18 cellular contexts compared by ENCODE assay signal in the genomic region with DNA sequence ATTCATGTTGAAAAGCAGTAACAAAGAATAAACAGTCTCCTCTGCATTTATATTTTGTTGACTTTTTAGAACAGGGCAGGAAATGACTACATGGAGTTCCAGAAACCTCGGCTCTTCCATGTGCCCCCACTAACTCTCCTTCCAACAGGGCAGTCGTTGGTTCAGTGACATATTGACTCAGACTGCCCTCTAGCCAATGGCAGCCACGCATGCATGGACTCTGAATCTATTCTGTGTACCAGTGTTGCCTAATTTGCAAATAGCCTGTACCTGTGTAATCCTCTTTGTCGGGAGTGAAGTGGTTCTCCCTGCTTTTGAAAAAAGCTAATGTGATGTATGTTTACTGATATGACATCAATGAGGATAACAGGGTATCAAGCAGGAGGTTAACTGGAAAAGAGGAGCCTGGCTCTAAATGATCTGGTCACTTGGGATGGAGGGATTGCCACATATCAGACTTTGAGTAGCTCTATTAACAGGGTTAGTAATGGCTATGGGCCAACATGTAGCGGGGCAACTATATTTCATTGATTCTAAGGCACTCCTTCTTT. TPM values are rescaled to one million over a fixed set of nuclear protein-coding genes. Genes with fewer than 3 reads are reported as not detected.
A peak's percentile ranks its signal among the peaks of the same experiment; 100 is the strongest.
DNase-seq lines count a peak whose midpoint lies in the region; ATAC-seq, FAIRE-seq and TF ChIP-seq lines count a peak whose summit lies in the region.
"Had no signal": no experiment of that assay in that cellular context is flagged by ENCODE, and none has a peak within 500 bp of the region (broad histone marks: within the 10 kb centered on the region; RNA-seq: fewer than 3 reads in every experiment).

No MANE protein-coding gene starts in this region.

- no TSS peak for BruUV-seq in HCT116 (replicated peaks; lab: Mats Ljungman, UMichigan)

- no peak for FAIRE-seq in A549 (lab: Jason Lieb, UNC)
- FAIRE-seq: K562 had no signal

- peak overlapping the region; percentile 42 for H3K4me2 ChIP-seq in A549
- H3K4me2 ChIP-seq in HCT116 (ENCODE audit: low read length): no peak overlapping the region
- 0 out of 2 replicates have a peak overlapping the region, but pooled peaks have one; percentile 21 for H3K4me2 ChIP-seq in SK-N-SH
- H3K4me2 ChIP-seq in hepatocyte: peak overlapping the region; percentile 13

- TF ChIP-seq RAD21 in A549 (conservative IDR thresholded peaks at IDR 0.05 in 1 of 2, IDR thresholded peaks at IDR 0.05 in 1 of 2) (no peak), HCT116 (IDR thresholded peaks at IDR 0.05; ENCODE audit: low read depth) (peak; percentile 38; the same call in 1 of the 2 replicates), SK-N-SH (IDR thresholded peaks at IDR 0.05; ENCODE audit: low read length) (no peak)

- H3K9me2 ChIP-seq in HCT116 (ENCODE audit: insufficient read depth) (no peaks in the 10 kb centered on the region), SK-N-SH (no peaks in the 10 kb centered on the region), hepatocyte (replicated peaks; ENCODE audit: insufficient read depth) (no peaks in the 10 kb centered on the region)

- intact Hi-C loops in HCT116 (cut with micrococcal nuclease): loop anchor here (5.0 kb wide), 1 partner anchor 254 kb away; no protein-coding TSS in a partner anchor

- peak overlapping the region; percentile 75 for H2AFZ ChIP-seq in HCT116 (ENCODE audit: low read depth, low read length, poor library complexity, severe bottlenecking)
- H2AFZ ChIP-seq in SK-N-SH (ENCODE audit: low read depth): peak overlapping the region; percentile 51; the same call in 1 of the 2 replicates
- H2AFZ ChIP-seq in hepatocyte: peak overlapping the region; percentile 8

- CTCF ChIA-PET in A549 (lab: Yijun Ruan, JAX) (interaction anchor here (0.7 to 2.1 kb wide), 8 partner anchors 13 to 257 kb away, joined by 3 to 8 read pairs (median 3); no protein-coding TSS in a partner anchor), HCT116 (lab: Charles Lee) (interaction anchor here (2.4 kb wide), 1 partner anchor 256 kb away, joined by 9 read pairs; no protein-coding TSS in a partner anchor), SK-N-SH (lab: Yijun Ruan, JAX) (no interaction called here)

- no peaks in the 10 kb centered on the region for H3K36me3 ChIP-seq in HCT116 (ENCODE audit: control insufficient read depth in 1 of 2, insufficient read depth in 2 of 2, low read length in 2 of 2)
- H3K36me3 ChIP-seq in SK-N-SH (replicated peaks in 1 of 2; ENCODE audit: control insufficient read depth in 1 of 2, insufficient read depth in 2 of 2, low read length in 1 of 2): no peaks in the 10 kb centered on the region
- H3K36me3 ChIP-seq in hepatocyte (replicated peaks; ENCODE audit: insufficient read depth, low read depth): no peaks in the 10 kb centered on the region
- H3K36me3 ChIP-seq: brain microvascular endothelial cell, uterus had no signal

- no peak for TF ChIP-seq CTCF in A549 (IDR thresholded peaks at IDR 0.05)
- TF ChIP-seq CTCF in HCT116 (IDR thresholded peaks at IDR 0.05 in 2 of 3, conservative IDR thresholded peaks at IDR 0.05 in 1 of 3; ENCODE audit: borderline replicate concordance in 1 of 3, insufficient read depth in 1 of 3, low read depth in 2 of 3, low read length in 2 of 3): no peak
- TF ChIP-seq CTCF in SK-N-SH (IDR thresholded peaks at IDR 0.05): no peak
- TF ChIP-seq CTCF in hepatocyte (IDR thresholded peaks at IDR 0.05; ENCODE audit: poor library complexity): no peak

- POLR2A ChIA-PET in A549 (lab: Yijun Ruan, JAX): no interaction called here
- POLR2A ChIA-PET in HCT116 (lab: Charles Lee): no interaction called here
- POLR2A ChIA-PET in SK-N-SH (lab: Yijun Ruan, JAX): no interaction called here

- no peaks in the 10 kb centered on the region for H3K79me2 ChIP-seq in HCT116 (ENCODE audit: insufficient read depth, low read length)
- no peaks in the 10 kb centered on the region for H3K79me2 ChIP-seq in SK-N-SH (ENCODE audit: insufficient read depth)
- no peaks in the 10 kb centered on the region for H3K79me2 ChIP-seq in hepatocyte

- no peak overlapping the region for H3K4me3 ChIP-seq in A549
- no peak overlapping the region for H3K4me3 ChIP-seq in HCT116 (replicated peaks in 1 of 2; ENCODE audit: low read depth in 1 of 2, low read length in 2 of 2)
- H3K4me3 ChIP-seq in SK-N-SH (ENCODE audit: low read depth in 2 of 2, low read length in 1 of 2): no peak overlapping the region
- no peak overlapping the region for H3K4me3 ChIP-seq in hepatocyte
- H3K4me3 ChIP-seq: K562, uterus had no signal

- ATAC-seq in A549 (peak; percentile 78 to 83), HCT116 (peak; percentile 59), GM19463 (IDR thresholded peaks at IDR 0.05; ENCODE audit: unreplicated experiment) (no peak)
- ATAC-seq: K562, T-helper 17 cell had no signal

- H3K9me3 ChIP-seq in A549 (no peaks in the 10 kb centered on the region), HCT116 (ENCODE audit: control insufficient read depth in 1 of 2, insufficient read depth in 1 of 2, low read depth in 1 of 2, low read length in 2 of 2) (0 out of 4 replicates have a peak, but pooled peaks cover 0 to 3% of the 10 kb centered on the region in 2 experiments), SK-N-SH (no peaks in the 10 kb centered on the region), hepatocyte (ENCODE audit: low read depth) (no peaks in the 10 kb centered on the region)
- H3K9me3 ChIP-seq: uterus had no signal

- 3% methylated on average over 5 of the region's 5 CpGs for WGBS in A549 (ENCODE audit: missing lambda C conversion rate)
- 39% methylated on average over 5 of the region's 5 CpGs for WGBS in SK-N-SH (ENCODE audit: low lambda C conversion rate)
- WGBS in hepatocyte (ENCODE audit: low lambda C conversion rate, missing lambda C conversion rate): 42% methylated on average over 5 of the region's 5 CpGs

- no peaks in the 10 kb centered on the region for H4K20me1 ChIP-seq in HCT116 (ENCODE audit: insufficient read depth)
- no peaks in the 10 kb centered on the region for H4K20me1 ChIP-seq in SK-N-SH (ENCODE audit: insufficient read depth)
- H4K20me1 ChIP-seq in hepatocyte (ENCODE audit: insufficient read depth, poor library complexity, severe bottlenecking): no peaks in the 10 kb centered on the region

- H3K9ac ChIP-seq in HCT116 (ENCODE audit: low read length) (no peak overlapping the region), SK-N-SH (no peak overlapping the region)

- TF ChIP-seq POLR2A in A549 (IDR thresholded peaks at IDR 0.05; ENCODE audit: low read length) (no peak), HCT116 (IDR thresholded peaks at IDR 0.05; ENCODE audit: borderline replicate concordance, extremely low read depth, insufficient read depth, insufficient read length) (no peak)

- H3F3A ChIP-seq in SK-N-SH (replicated peaks; ENCODE audit: insufficient read depth): no peaks in the 10 kb centered on the region

- RAD21 ChIA-PET in HCT116 (lab: Charles Lee; ENCODE audit: low non-redundant PET in 1 of 2, low total read pairs in 2 of 2, uncharacterized antibody in 2 of 2, unreplicated experiment in 2 of 2): interaction anchor here in 1 of 2 experiments (1.5 kb wide), 1 partner anchor 242 kb away, joined by 6 read pairs; no protein-coding TSS in a partner anchor

- peaks cover 15% of the 10 kb centered on the region; the same call in 2 of the 3 replicates for H3K4me1 ChIP-seq in A549
- H3K4me1 ChIP-seq in HCT116 (ENCODE audit: control insufficient read depth in 1 of 2, insufficient read depth in 2 of 2, low read length in 2 of 2): no peaks in the 10 kb centered on the region
- H3K4me1 ChIP-seq in SK-N-SH (ENCODE audit: control insufficient read depth in 1 of 2, insufficient read depth in 2 of 2, low read depth in 1 of 2, low read length in 1 of 2): no peaks in the 10 kb centered on the region
- no peaks in the 10 kb centered on the region for H3K4me1 ChIP-seq in hepatocyte (ENCODE audit: insufficient read depth)
- H3K4me1 ChIP-seq: uterus had no signal

- TF ChIP-seq EP300 in A549 (IDR thresholded peaks at IDR 0.05): no peak
- TF ChIP-seq EP300 in SK-N-SH (IDR thresholded peaks at IDR 0.05; ENCODE audit: borderline replicate concordance in 1 of 2, low read depth in 1 of 2, low read length in 1 of 2): no peak

- H3K27ac ChIP-seq in A549 (no peak overlapping the region), HCT116 (ENCODE audit: low read depth, low read length) (no peak overlapping the region), SK-N-SH (ENCODE audit: low read depth in 2 of 2, low read length in 1 of 2) (no peak overlapping the region), hepatocyte (peak overlapping the region; percentile 79)
- H3K27ac ChIP-seq: brain microvascular endothelial cell, uterus had no signal

- DNase-seq in A549 (ENCODE audit: low read depth in 1 of 2, low spot score in 1 of 2) (peak in 1 of 2 experiments; percentile 57), HCT116 (ENCODE audit: low read depth, low spot score) (no peak), SK-N-SH (no peak), hepatocyte (ENCODE audit: low spot score) (peak; percentile 71), HUDEP-2 (lab: John Stamatoyannopoulos, UW; ENCODE audit: unreplicated experiment in 76 of 76) (no peak), superior temporal gyrus (ENCODE audit: extremely low spot score) (no peak)
- DNase-seq in activated CD4-positive, CD25-positive, alpha-beta regulatory T cell treated with anti-CD3 and anti-CD28 coated beads, Interleukin-2, amount 50 U/mL, for 72 hours: no peak
- DNase-seq: activated CD4-positive, alpha-beta memory T cell treated with anti-CD3 and anti-CD28 coated beads, Interleukin-2, amount 10 ng/mL, durations not matched to agents 7 days and 5 days; activated gamma-delta T cell treated with Interleukin-2 at 50 U/mL for 16 hours; brain microvascular endothelial cell; midbrain; OCI-M1; stimulated activated CD4-positive, alpha-beta T cell treated with anti-CD3 and anti-CD28 coated beads, Interleukin-2, amount 100 ng/mL, for 24 hours; T-helper 17 cell; uterus had no signal

- H3K27me3 ChIP-seq in HCT116 (ENCODE audit: insufficient read depth, low read length) (no peaks in the 10 kb centered on the region), SK-N-SH (ENCODE audit: insufficient read depth) (no peaks in the 10 kb centered on the region), hepatocyte (no peaks in the 10 kb centered on the region)
- H3K27me3 ChIP-seq: brain microvascular endothelial cell, uterus had no signal

TF ChIP-seq in A549, 52 proteins besides CTCF, POLR2A, EP300 and RAD21 (continues in another document):
- TF ChIP-seq NR3C1 (IDR thresholded peaks at IDR 0.05): no peak

TF ChIP-seq in SK-N-SH, 30 proteins besides CTCF, POLR2A, EP300 and RAD21 (continues in another document):
- TF ChIP-seq POLR2AphosphoS5 (IDR thresholded peaks at IDR 0.05; ENCODE audit: low read depth, low read length): no peak

RNA-seq across cellular contexts. Expression of gene CPN1, which starts 19.9 kb away (rescaled TPM):
- polyA plus RNA-seq in A549 (2011; rRNA removed) (3.2 TPM in 2 replicates), A549 (2017; fragmentation: RNase III; extraction: RNeasy Plus Mini Kit Qiagen cat#74134 plus additional on column Dnase treatment) (0.29 to 0.62 TPM (median 0.52 TPM) in 3 replicates), SK-N-SH (2012; rRNA removed) (not detected in 2 replicates), hepatocyte (1.9 and 4.6 TPM in 2 replicates)
- polyA plus RNA-seq in A549 (2012; cell fraction: cytosol; rRNA removed): 0.85 and 1.0 TPM in 2 replicates
- polyA plus RNA-seq in A549 (2012; cell fraction: nucleus; rRNA removed): 1.3 TPM in 2 replicates
- polyA minus RNA-seq in A549 (2011; rRNA and poly(A)+ RNA removed): 2.2 and 3.3 TPM in 2 replicates
- total RNA-seq in HCT116 (2021; ENCODE audit: unreplicated experiment) (0.12 TPM), hepatocyte (2.8 and 3.8 TPM in 2 replicates)
- polyA plus RNA-seq in HCT116 (2012): 0.06 and 0.21 TPM in 2 replicates
- not detected in 2 replicates for polyA plus RNA-seq in SK-N-SH (2012; cell fraction: cytosol; rRNA removed)
- not detected in 2 replicates for polyA plus RNA-seq in SK-N-SH (2012; cell fraction: nucleus; rRNA removed)
- total RNA-seq: activated CD4-positive, alpha-beta memory T cell treated with anti-CD3 and anti-CD28 coated beads, Interleukin-2, amount 10 ng/mL, durations not matched to agents 7 days and 5 days; G401; K562; T-helper 17 cell; uterus had no signal

Comparison
In these comparisons a context has a peak if more than half of its experiments do, and no peak if none do; other contexts are left out.
1. H2AFZ ChIP-seq: peak in every context shown above with its lines; median percentile 75 in HCT116; 51 in SK-N-SH; 8 in hepatocyte.